ENCODE assay signal across 8 cellular contexts in the genomic region with DNA sequence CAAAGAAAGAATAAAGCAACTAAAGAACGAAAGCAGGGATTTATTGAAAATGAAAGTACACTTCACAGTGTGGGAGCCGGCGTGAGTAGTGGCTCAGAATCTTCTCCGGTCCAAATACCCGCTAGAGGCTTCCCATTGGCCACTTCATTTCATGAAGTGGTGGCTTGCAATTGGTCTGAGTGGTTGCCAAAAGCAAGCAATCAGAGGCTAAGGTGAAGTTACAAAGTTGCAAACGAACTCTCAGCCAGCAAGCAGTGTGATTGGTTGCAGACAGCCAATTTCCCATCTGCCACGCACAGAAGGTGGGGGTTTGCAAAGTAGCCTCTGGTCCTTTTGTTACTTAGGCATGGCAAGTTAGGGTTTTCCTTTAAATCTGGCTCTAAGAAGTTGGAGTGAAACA. TPM values are rescaled to one million over a fixed set of nuclear protein-coding genes. Genes with fewer than 3 reads are reported as not detected.
DNase-seq lines count a peak whose midpoint lies in the region; ATAC-seq and TF ChIP-seq lines count a peak whose summit lies in the region.

No MANE protein-coding gene starts in this region.

- no peaks in the 10 kb centered on the region for H3K27me3 ChIP-seq in KMS-11 (ENCODE audit: insufficient read depth, low read depth)
- H3K27me3 ChIP-seq in duodenal mucosa (ENCODE audit: control insufficient read depth in 1 of 2, insufficient read depth in 2 of 2, low read length in 2 of 2) = no peaks in the 10 kb centered on the region
- no peaks in the 10 kb centered on the region for H3K27me3 ChIP-seq in neural progenitor cell

- H3K4me2 ChIP-seq in KMS-11 (peak overlapping the region; percentile 80), neural progenitor cell (no peak overlapping the region)

- no peak overlapping the region for H3K27ac Mint-ChIP-seq in neural progenitor cell

- H4K20me1 ChIP-seq in KMS-11 (ENCODE audit: insufficient read depth) (no peaks in the 10 kb centered on the region), neural progenitor cell (ENCODE audit: low read depth) (no peaks in the 10 kb centered on the region)

- peaks cover 10% of the 10 kb centered on the region for H3K4me1 Mint-ChIP-seq in neural progenitor cell

- H3K27ac ChIP-seq in KMS-11 = peak overlapping the region; percentile 43
- H3K27ac ChIP-seq in duodenal mucosa (ENCODE audit: low read depth, low read length) = no peak overlapping the region
- H3K27ac ChIP-seq in neural progenitor cell = no peak overlapping the region

- ATAC-seq in HG02870 (IDR thresholded peaks at IDR 0.05; ENCODE audit: unreplicated experiment) (no peak), HG03378 (IDR thresholded peaks at IDR 0.05; ENCODE audit: unreplicated experiment) (no peak)

- H3K36me3 Mint-ChIP-seq in neural progenitor cell = no peaks in the 10 kb centered on the region

- H3K36me3 ChIP-seq in KMS-11 (ENCODE audit: insufficient read depth) (no peaks in the 10 kb centered on the region), duodenal mucosa (ENCODE audit: control insufficient read depth in 1 of 2, insufficient read depth in 2 of 2, low read length in 2 of 2) (no peaks in the 10 kb centered on the region), neural progenitor cell (no peaks in the 10 kb centered on the region)

- H3K4me1 ChIP-seq in KMS-11 (ENCODE audit: low read depth, poor library complexity, severe bottlenecking) (peaks cover 13% of the 10 kb centered on the region), duodenal mucosa (ENCODE audit: control insufficient read depth in 1 of 2, insufficient read depth in 2 of 2, low read length in 2 of 2) (peaks cover 0 to 3% of the 10 kb centered on the region in 2 donors), neural progenitor cell (peaks cover 10% of the 10 kb centered on the region)

- H3K79me2 ChIP-seq in KMS-11 (ENCODE audit: insufficient read depth, low read depth) (no peaks in the 10 kb centered on the region), neural progenitor cell (ENCODE audit: low read depth) (no peaks in the 10 kb centered on the region)

- no peak overlapping the region for H3K4me3 Mint-ChIP-seq in neural progenitor cell

- H3K27me3 Mint-ChIP-seq in neural progenitor cell (ENCODE audit: insufficient read depth, low read depth) = no peaks in the 10 kb centered on the region

- peaks cover 2% of the 10 kb centered on the region for H3F3A ChIP-seq in neural progenitor cell (ENCODE audit: low read depth)

- no peaks in the 10 kb centered on the region for H3K9me3 Mint-ChIP-seq in neural progenitor cell

- no peak overlapping the region for H3K4me3 ChIP-seq in KMS-11 (IDR thresholded peaks at IDR 0.05; ENCODE audit: insufficient read depth, low read depth, low read length)
- H3K4me3 ChIP-seq in duodenal mucosa (ENCODE audit: low read depth in 1 of 2, low read length in 2 of 2) = peak overlapping the region; percentile 50 to 55
- no peak overlapping the region for H3K4me3 ChIP-seq in neural progenitor cell

- H3K9me3 ChIP-seq in duodenal mucosa (ENCODE audit: control insufficient read depth in 1 of 2, low read length in 2 of 2) (no peaks in the 10 kb centered on the region), neural progenitor cell (ENCODE audit: low read depth) (no peaks in the 10 kb centered on the region)

- H2AFZ ChIP-seq in KMS-11 (ENCODE audit: low read depth) (peak overlapping the region; percentile 68), neural progenitor cell (replicated peaks) (peak overlapping the region; percentile 94)

- no peak for TF ChIP-seq CTCF in KMS-11 (conservative IDR thresholded peaks at IDR 0.05; ENCODE audit: low read depth, low read length)
- no peak for TF ChIP-seq CTCF in neural progenitor cell (IDR thresholded peaks at IDR 0.05)

- H3K9ac ChIP-seq in KMS-11 (no peak overlapping the region; the same call in 1 of the 2 replicates), duodenal mucosa (ENCODE audit: low read depth in 1 of 2, low read length in 2 of 2) (no peak overlapping the region), neural progenitor cell (no peak overlapping the region)

- peak; percentile 13 for DNase-seq in EH (ENCODE audit: low read depth)
- DNase-seq in neural progenitor cell (ENCODE audit: low spot score) = no peak
- no peak for DNase-seq in NCI-H446 treated with DMSO at 0.1 percent for 48 hours (lab: John Stamatoyannopoulos, UW)
- DNase-seq in effector CD4-positive, alpha-beta T cell = no peak

RNA-seq across cellular contexts. Expression of gene CLOCK, which starts 6.7 kb away (rescaled TPM):
- 30.2 and 35.9 TPM in 2 replicates for total RNA-seq in neural progenitor cell (ENCODE audit: low replicate concordance)

RNA-seq across cellular contexts. Expression of gene PDCL2, which starts 38.6 kb away (rescaled TPM):
- not detected in 2 replicates for total RNA-seq in neural progenitor cell (ENCODE audit: low replicate concordance)

Comparison
In these comparisons a context has a peak if more than half of its experiments do, and no peak if none do; other contexts are left out.
1. H3K4me3 ChIP-seq: peak in duodenal mucosa (2 of 2); none in KMS-11 (single experiment) and neural progenitor cell (single experiment).